In genomic region chr19:29942404-29943261, GRCh38 we compare ENCODE assay signal across 8 cellular contexts. TPM values are rescaled to one million over a fixed set of nuclear protein-coding genes. Genes with fewer than 3 reads are reported as not detected.
DNase-seq lines count a peak whose midpoint lies in the region; ATAC-seq lines count a peak whose summit lies in the region.

No MANE protein-coding gene starts in this region.

- no peaks in the 10 kb centered on the region for H3K9me3 Mint-ChIP-seq in effector memory CD8-positive, alpha-beta T cell

- peaks cover 0 to 8% of the 10 kb centered on the region in 2 donors for H3K27me3 Mint-ChIP-seq in effector memory CD8-positive, alpha-beta T cell

- ATAC-seq in GM18909 (IDR thresholded peaks at IDR 0.05; ENCODE audit: poor library complexity, unreplicated experiment) = peak; percentile 73
- ATAC-seq in HG03135 (IDR thresholded peaks at IDR 0.05; ENCODE audit: unreplicated experiment) = peak; percentile 68
- peak; percentile 78 for ATAC-seq in effector memory CD8-positive, alpha-beta T cell (replicated peaks)

- H3K9me3 ChIP-seq in mononuclear cell (ENCODE audit: low read depth, low read length) = no peaks in the 10 kb centered on the region

- peak overlapping the region; percentile 87 to 94 for H3K4me3 Mint-ChIP-seq in effector memory CD8-positive, alpha-beta T cell

- peaks cover 12% of the 10 kb centered on the region for H3K36me3 Mint-ChIP-seq in effector memory CD8-positive, alpha-beta T cell (ENCODE audit: insufficient read depth)

- peak overlapping the region; percentile 77 for H3K4me3 ChIP-seq in mononuclear cell (ENCODE audit: low read length)

- in situ Hi-C loops in ACHN (cut with HindIII; ENCODE audit: low pct_ligation_motif_present, low pct_unique_long_range_greater_than_20kb, low sequenced_read_pairs) = no loop called here

- H3K27me3 ChIP-seq in mononuclear cell (ENCODE audit: insufficient read depth, low read length) = no peaks in the 10 kb centered on the region

- H3K4me1 Mint-ChIP-seq in effector memory CD8-positive, alpha-beta T cell (ENCODE audit: low read depth in 2 of 2) = peaks cover 33 to 44% of the 10 kb centered on the region in 2 donors

- DNase-seq in ACHN = peak; percentile 48
- DNase-seq in NCI-H774 (lab: John Stamatoyannopoulos, UW) = peak; percentile 51
- DNase-seq in activated CD8-positive, alpha-beta memory T cell treated with anti-CD3 and anti-CD28 coated beads for 1 hour (ENCODE audit: extremely low read depth in 1 of 2, low read depth in 1 of 2) = peak; percentile 26 to 54
- DNase-seq in effector memory CD8-positive, alpha-beta T cell = peak; percentile 61 to 68 (median 65)
- DNase-seq in stimulated activated CD8-positive, alpha-beta memory T cell treated with anti-CD3 and anti-CD28 coated beads, Interleukin-4, amount 100 ng/mL, for 24 hours (ENCODE audit: low read depth) = peak; percentile 56

- H3K4me1 ChIP-seq in mononuclear cell (ENCODE audit: insufficient read depth, low read length) = peaks cover 34% of the 10 kb centered on the region

- H3K27ac Mint-ChIP-seq in effector memory CD8-positive, alpha-beta T cell = peak overlapping the region; percentile 89 to 91

RNA-seq across cellular contexts. Expression of gene URI1, which starts 0.6 kb away (rescaled TPM):
- total RNA-seq in mononuclear cell = 78.5 TPM

Comparison
In these comparisons a context has a peak if more than half of its experiments do, and no peak if none do; other contexts are left out.
1. Peak in every context shown above with its lines: DNase-seq, ATAC-seq and H3K4me3 ChIP-seq.